8 cellular contexts compared by ENCODE assay signal in the genomic region with DNA sequence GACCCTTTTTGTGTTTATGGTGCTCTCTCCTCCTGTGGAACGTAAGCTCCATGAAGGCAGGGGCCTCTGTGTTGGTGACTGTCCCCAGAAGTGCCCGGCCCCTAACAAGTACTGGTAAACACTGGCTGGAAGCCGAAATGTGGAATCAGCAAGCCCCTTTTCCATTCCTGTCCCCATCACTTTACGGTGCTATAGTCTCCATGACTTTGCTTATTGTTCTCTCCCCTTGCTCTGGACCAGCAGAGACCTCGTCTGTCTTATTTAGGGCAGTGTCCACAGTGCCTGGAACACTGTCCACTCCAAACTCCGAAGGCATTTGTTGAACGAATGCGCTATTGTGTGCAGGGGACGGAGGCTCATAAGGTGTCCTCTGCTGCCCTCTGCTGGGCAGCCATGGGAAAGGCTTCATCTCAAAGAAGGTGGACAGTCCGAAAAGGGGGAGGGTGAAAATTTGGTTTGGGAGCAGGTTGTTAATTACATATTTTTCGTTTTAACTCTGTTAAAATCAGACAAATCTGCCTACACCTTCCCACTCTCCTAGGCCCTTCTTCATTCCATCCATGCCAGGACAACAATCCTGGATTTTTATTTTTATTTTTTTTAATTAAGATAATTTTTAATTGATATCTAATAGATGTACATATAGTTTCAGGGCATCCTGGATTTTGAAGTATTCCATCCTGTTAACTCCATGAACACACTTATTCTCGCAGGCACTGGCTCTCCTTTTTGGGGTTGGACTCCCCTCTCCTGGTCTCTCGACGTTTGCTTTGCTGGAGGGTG.
DNase-seq lines count a peak whose midpoint lies in the region; TF ChIP-seq lines count a peak whose summit lies in the region.

No MANE protein-coding gene starts in this region.

- H3K4me3 ChIP-seq in fibroblast of villous mesenchyme (ENCODE audit: low read depth, low read length) (no peak overlapping the region), thyroid gland (replicated peaks in 1 of 3) (no peak overlapping the region)

- peak; percentile 33 for DNase-seq in NK-92 treated with Interleukin-12 subunit alpha and Interleukin-12 subunit beta, amount 100 ng/mL, for 24 hours (lab: John Stamatoyannopoulos, UW)
- no peak for DNase-seq in NK-92 (lab: John Stamatoyannopoulos, UW; ENCODE audit: unreplicated experiment)
- peak; percentile 87 for DNase-seq in RWPE1 (ENCODE audit: low spot score)
- peak; percentile 46 for DNase-seq in activated T-helper 9 cell treated with anti-CD3 and anti-CD28 coated beads, Interleukin-2, amount 50 U/mL, for 16 hours (ENCODE audit: low read depth)
- peak; percentile 74 for DNase-seq in fibroblast of villous mesenchyme (ENCODE audit: low read depth)
- peak in 50 of 56 donors; percentile 14 to 85 (median 58) for DNase-seq in nucleus accumbens (lab: John Stamatoyannopoulos, UW)
- peak; percentile 80 to 83 for DNase-seq in thyroid gland

- POLR2A ChIA-PET in RWPE1 (lab: Yijun Ruan, JAX; ENCODE audit: low non-redundant PET) = no interaction called here

- WGBS in thyroid gland, 2 donors = 30 to 36% methylated on average over 14 of the region's 14 CpGs

- H3K4me1 ChIP-seq in thyroid gland = peaks cover 3 to 7% of the 10 kb centered on the region in 2 donors

- peak; percentile 78 for TF ChIP-seq CTCF in RWPE1 (conservative IDR thresholded peaks at IDR 0.05; ENCODE audit: low read depth)
- peak; percentile 94 for TF ChIP-seq CTCF in fibroblast of villous mesenchyme (IDR thresholded peaks at IDR 0.05; ENCODE audit: insufficient read depth, low read depth, low read length)
- TF ChIP-seq CTCF in thyroid gland (IDR thresholded peaks at IDR 0.05) = peak; percentile 77 to 93 (median 88)

- intact Hi-C loops in thyroid gland (cut with DNase I) = loop anchor here (5.0 kb wide), 1 partner anchor 648 kb away; no protein-coding TSS in a partner anchor

- H3K9me3 ChIP-seq in KOPT-K1 (ENCODE audit: insufficient read depth, low read length, poor library complexity, severe bottlenecking) = no peaks in the 10 kb centered on the region
- H3K9me3 ChIP-seq in thyroid gland = no peaks in the 10 kb centered on the region

- H3K36me3 ChIP-seq in KOPT-K1 (ENCODE audit: insufficient read depth, low read length) (no peaks in the 10 kb centered on the region), thyroid gland (no peaks in the 10 kb centered on the region)

- peak overlapping the region; percentile 31 for H3K27ac ChIP-seq in KOPT-K1 (ENCODE audit: low read depth, low read length, poor library complexity, severe bottlenecking)
- no peak overlapping the region for H3K27ac ChIP-seq in RWPE1
- H3K27ac ChIP-seq in thyroid gland = no peak overlapping the region

- TF ChIP-seq POLR2A in thyroid gland (IDR thresholded peaks at IDR 0.05) = no peak

- no peaks in the 10 kb centered on the region for H3K27me3 ChIP-seq in thyroid gland

- CTCF ChIA-PET in RWPE1 (lab: Yijun Ruan, JAX) = interaction anchor here (0.6 to 1.5 kb wide), 6 partner anchors 17 to 827 kb away, joined by 3 to 7 read pairs (median 3); no protein-coding TSS in a partner anchor
